Comparison of ENCODE assay signal across 27 cellular contexts in genomic region chr11:70180906-70181305, GRCh38. TPM values are rescaled to one million over a fixed set of nuclear protein-coding genes. Genes with fewer than 3 reads are reported as not detected.
DNase-seq lines count a peak whose midpoint lies in the region; ATAC-seq, FAIRE-seq and TF ChIP-seq lines count a peak whose summit lies in the region.
"Had no signal": no experiment of that assay in that cellular context is flagged by ENCODE, and none has a peak within 500 bp of the region (broad histone marks: within the 10 kb centered on the region; RNA-seq: fewer than 3 reads in every experiment).

No MANE protein-coding gene starts in this region.

- H3K27me3 ChIP-seq in right atrium auricular region (no peaks in the 10 kb centered on the region), H1 (replicated peaks in 1 of 4; ENCODE audit: control insufficient read depth in 3 of 4, extremely low read depth in 1 of 4, insufficient read depth in 3 of 4, low read length in 3 of 4) (no peaks in the 10 kb centered on the region), neuronal stem cell (ENCODE audit: control insufficient read depth in 3 of 3, insufficient read depth in 3 of 3, low read depth in 1 of 3, low read length in 3 of 3) (peaks cover 0 to 28% (median 0%) of the 10 kb centered on the region in 3 experiments)
- H3K27me3 ChIP-seq: BE2C, BLaER1 had no signal

- no peak overlapping the region for H4K91ac ChIP-seq in H1 (replicated peaks; ENCODE audit: insufficient read length, low read length)
- H4K91ac ChIP-seq in neuronal stem cell (ENCODE audit: low read depth, low read length, poor library complexity) = no peak overlapping the region

- H2AFZ ChIP-seq in H1 (ENCODE audit: low read length) (no peak overlapping the region), neuronal stem cell (ENCODE audit: low read length) (no peak overlapping the region), OCI-LY7 (ENCODE audit: low read length) (no peak overlapping the region)

- H2BK15ac ChIP-seq in H1 (ENCODE audit: low read length) (no peak overlapping the region), neuronal stem cell (ENCODE audit: low read length) (no peak overlapping the region)

- no peak overlapping the region for H2BK20ac ChIP-seq in H1 (ENCODE audit: low read length)

- H3K14ac ChIP-seq in H1 (ENCODE audit: insufficient read length) (no peak overlapping the region), neuronal stem cell (ENCODE audit: low read length) (no peak overlapping the region)

- H3K4me1 ChIP-seq in right atrium auricular region (no peaks in the 10 kb centered on the region), H1 (replicated peaks in 1 of 4; ENCODE audit: control insufficient read depth in 3 of 4, insufficient read depth in 4 of 4, low read length in 3 of 4) (no peaks in the 10 kb centered on the region), neuronal stem cell (ENCODE audit: control insufficient read depth in 2 of 2, insufficient read depth in 1 of 2, low read depth in 1 of 2, low read length in 2 of 2) (peaks cover 0 to 3% of the 10 kb centered on the region in 2 donors), OCI-LY7 (ENCODE audit: insufficient read depth, low read length, poor library complexity, severe bottlenecking) (no peaks in the 10 kb centered on the region)
- H3K4me1 ChIP-seq: BE2C had no signal

- no peak overlapping the region for H4K5ac ChIP-seq in H1 (ENCODE audit: insufficient read length, low read depth, low read length)

- no peak for ATAC-seq in Right ventricle myocardium inferior
- ATAC-seq: GM12878 had no signal

- DNase-seq in Right ventricle myocardium inferior (ENCODE audit: missing footprints) = peak; percentile 31
- DNase-seq in right atrium auricular region (ENCODE audit: low spot score) = no peak
- DNase-seq in H1 (ENCODE audit: low read depth in 1 of 2, low spot score in 2 of 2) = no peak
- no peak for DNase-seq in neuronal stem cell (ENCODE audit: low spot score)
- DNase-seq in OCI-LY7 (ENCODE audit: low spot score) = no peak
- no peak for DNase-seq in H4 (ENCODE audit: low spot score)
- DNase-seq in NCI-H748 (lab: John Stamatoyannopoulos, UW; ENCODE audit: unreplicated experiment) = no peak
- DNase-seq: 8988T; ACHN; BE2C; C1 segment of cervical spinal cord; CD4-positive, alpha-beta memory T cell; CD4-positive, CD25-positive, alpha-beta regulatory T cell; CD8-positive, alpha-beta memory T cell; COR-L47; DMS 273 treated with DMSO at 0.1 percent for 48 hours; DMS153; DMS53; DMS79; DND-41; EL; GDM1 had no signal

- 95% methylated on average over 11 of the region's 11 CpGs; no CpG with 5 or more reads in 1 of the 2 experiments for WGBS in H1 (ENCODE audit: extremely low coverage in 1 of 2, insufficient coverage in 1 of 2, insufficient read length in 1 of 2, insufficient replicate concordance in 2 of 2, low coverage in 1 of 2, low lambda C conversion rate in 2 of 2, missing lambda C conversion rate in 1 of 2), 2 experiments
- WGBS in neuronal stem cell (ENCODE audit: extremely low coverage in 2 of 2, insufficient read length in 2 of 2, insufficient replicate concordance in 1 of 2), 2 donors = no CpG with 5 or more reads among the region's 11 CpGs

- H3K4me3 ChIP-seq in right atrium auricular region = no peak overlapping the region
- no peak overlapping the region for H3K4me3 ChIP-seq in H1 (ENCODE audit: extremely low read depth in 1 of 4, insufficient read depth in 2 of 4, low read depth in 3 of 4, low read length in 4 of 4)
- no peak overlapping the region for H3K4me3 ChIP-seq in neuronal stem cell (ENCODE audit: low read length in 2 of 2)
- H3K4me3 ChIP-seq in OCI-LY7 (ENCODE audit: low read depth, low read length, poor library complexity, severe bottlenecking) = no peak overlapping the region
- H3K4me3 ChIP-seq: BLaER1, GM12878 had no signal

- CTCF ChIA-PET in H1 (lab: Charles Lee; ENCODE audit: partially characterized antibody) = interaction anchor here (0.6 to 3.7 kb wide), 7 partner anchors 16 to 1909 kb away, joined by 3 to 25 read pairs (median 5); partner anchors contain the start of gene C11orf24
- CTCF ChIA-PET in OCI-LY7 (lab: Charles Lee; ENCODE audit: unreplicated experiment) = no interaction called here

- H2BK5ac ChIP-seq in H1 (ENCODE audit: low read depth, low read length) (no peak overlapping the region), neuronal stem cell (ENCODE audit: low read length) (no peak overlapping the region)

- H2BK12ac ChIP-seq in H1 (ENCODE audit: low read depth, low read length) = no peak overlapping the region
- peak overlapping the region; percentile 76 for H2BK12ac ChIP-seq in neuronal stem cell (ENCODE audit: low read length)

- no TSS peak for BruUV-seq in OCI-LY7 (replicated peaks; lab: Mats Ljungman, UMichigan)

- H3K4ac ChIP-seq in H1 (replicated peaks; ENCODE audit: insufficient read length, low read depth, low read length) (no peak overlapping the region), neuronal stem cell (ENCODE audit: low read length) (peak overlapping the region; percentile 85)

- no peak for TF ChIP-seq EP300 in H1 (IDR thresholded peaks at IDR 0.05; ENCODE audit: borderline replicate concordance in 1 of 2, low read depth in 2 of 2, low read length in 2 of 2)

- H4K20me1 ChIP-seq in H1 (replicated peaks in 1 of 2; ENCODE audit: control insufficient read depth in 1 of 2, insufficient read depth in 2 of 2, low read length in 2 of 2) (no peaks in the 10 kb centered on the region), OCI-LY7 (ENCODE audit: insufficient read depth, low read length) (no peaks in the 10 kb centered on the region)
- H4K20me1 ChIP-seq: BLaER1 had no signal

- no peaks in the 10 kb centered on the region for H3K36me3 ChIP-seq in right atrium auricular region
- no peaks in the 10 kb centered on the region for H3K36me3 ChIP-seq in H1 (ENCODE audit: control insufficient read depth in 2 of 4, insufficient read depth in 4 of 4, low read length in 3 of 4)
- no peaks in the 10 kb centered on the region for H3K36me3 ChIP-seq in neuronal stem cell (replicated peaks in 1 of 2; ENCODE audit: control insufficient read depth in 2 of 2, insufficient read depth in 2 of 2, low read length in 2 of 2)
- no peaks in the 10 kb centered on the region for H3K36me3 ChIP-seq in OCI-LY7 (ENCODE audit: insufficient read depth, low read length)
- H3K36me3 ChIP-seq: BE2C, BLaER1 had no signal

- H3K23me2 ChIP-seq in H1 (ENCODE audit: low read depth, low read length) = no peaks in the 10 kb centered on the region

- no peak for TF ChIP-seq POLR2A in H1 (IDR thresholded peaks at IDR 0.05; ENCODE audit: control extremely low read depth in 1 of 2, low read depth in 2 of 2, low read length in 2 of 2)

- H3K9me3 ChIP-seq in right atrium auricular region (no peaks in the 10 kb centered on the region), H1 (ENCODE audit: insufficient read depth in 2 of 2, low read depth in 1 of 2, low read length in 1 of 2) (no peaks in the 10 kb centered on the region), neuronal stem cell (replicated peaks in 1 of 2; ENCODE audit: control insufficient read depth in 2 of 2, insufficient read depth in 1 of 2, low read depth in 1 of 2, low read length in 2 of 2) (no peaks in the 10 kb centered on the region), OCI-LY7 (ENCODE audit: low read length) (no peaks in the 10 kb centered on the region)
- H3K9me3 ChIP-seq: BE2C, BLaER1 had no signal

- H2AK5ac ChIP-seq in H1 (ENCODE audit: low read depth, low read length) (no peak overlapping the region), neuronal stem cell (ENCODE audit: low read depth, low read length) (peak overlapping the region; percentile 41)

- H4K8ac ChIP-seq in H1 (ENCODE audit: extremely low read depth, insufficient read depth, low read length) (peak overlapping the region; percentile 29; the same call in 1 of the 2 replicates), neuronal stem cell (ENCODE audit: low read depth, low read length) (no peak overlapping the region)

- TF ChIP-seq RAD21 in H1 (IDR thresholded peaks at IDR 0.05 in 1 of 2, conservative IDR thresholded peaks at IDR 0.05 in 1 of 2; ENCODE audit: low read depth in 2 of 2, low read length in 2 of 2) = no peak

- POLR2A ChIA-PET in H1 (lab: Charles Lee; ENCODE audit: partially characterized antibody) = interaction anchor here (0.7 kb wide), 2 partner anchors 11 to 86 kb away, joined by 3 to 4 read pairs; no protein-coding TSS in a partner anchor
- POLR2A ChIA-PET in OCI-LY7 (lab: Charles Lee) = no interaction called here

- FAIRE-seq in H1 (lab: Jason Lieb, UNC) = no peak
- FAIRE-seq: A204.1, GM12878, GM12892, GM18507 had no signal

- H3K18ac ChIP-seq in H1 (ENCODE audit: extremely low read depth, low read length) (no peak overlapping the region; the same call in 1 of the 2 replicates), neuronal stem cell (ENCODE audit: low read length) (peak overlapping the region; percentile 86)

- H3K79me2 ChIP-seq in H1 (ENCODE audit: control insufficient read depth in 1 of 2, insufficient read depth in 2 of 2, low read length in 2 of 2) (no peaks in the 10 kb centered on the region), OCI-LY7 (ENCODE audit: insufficient read depth, low read depth, low read length) (no peaks in the 10 kb centered on the region)

- no peaks in the 10 kb centered on the region for H3K9me2 ChIP-seq in OCI-LY7 (ENCODE audit: insufficient read depth, low read length)

- TF ChIP-seq CTCF in right atrium auricular region (IDR thresholded peaks at IDR 0.05) (no peak), H1 (IDR thresholded peaks at IDR 0.05; ENCODE audit: control extremely low read depth in 1 of 3, insufficient read depth in 1 of 3, low read depth in 1 of 3, low read length in 3 of 3) (no peak), OCI-LY7 (conservative IDR thresholded peaks at IDR 0.05; ENCODE audit: low read length) (no peak)

- H3K23ac ChIP-seq in H1 (ENCODE audit: insufficient read length) (no peak overlapping the region), neuronal stem cell (ENCODE audit: low read depth, low read length, poor library complexity) (peak overlapping the region; percentile 1)

- H3K9ac ChIP-seq in H1 (replicated peaks in 1 of 4; ENCODE audit: extremely low read depth in 1 of 4, low read depth in 3 of 4, low read length in 3 of 4) = no peak overlapping the region
- H3K9ac ChIP-seq in neuronal stem cell (ENCODE audit: low read depth, low read length, poor library complexity) = no peak overlapping the region
- H3K9ac ChIP-seq: BLaER1 had no signal

- H2BK120ac ChIP-seq in H1 (replicated peaks; ENCODE audit: low read depth, low read length) (no peak overlapping the region), neuronal stem cell (ENCODE audit: low read depth, low read length) (no peak overlapping the region)

- intact Hi-C loops in Right ventricle myocardium inferior (cut with DNase I) = no loop called here
- intact Hi-C loops in OCI-LY7 (cut with micrococcal nuclease; ENCODE audit: unreplicated experiment) = no loop called here

- no peak overlapping the region for H3K56ac ChIP-seq in H1 (replicated peaks; ENCODE audit: insufficient read length, low read depth, low read length)

- no peak overlapping the region; a peak in 1 of 4 replicates for H3K4me2 ChIP-seq in H1 (ENCODE audit: insufficient read depth in 1 of 2, low read depth in 2 of 2, low read length in 2 of 2)
- H3K4me2 ChIP-seq in neuronal stem cell (ENCODE audit: insufficient read depth, low read length, poor library complexity, severe bottlenecking) = no peak overlapping the region
- no peak overlapping the region for H3K4me2 ChIP-seq in OCI-LY7 (ENCODE audit: low read length)
- H3K4me2 ChIP-seq: BLaER1 had no signal

- H3K79me1 ChIP-seq in H1 (ENCODE audit: low read depth, low read length) (no peaks in the 10 kb centered on the region), neuronal stem cell (ENCODE audit: low read depth, low read length) (no peaks in the 10 kb centered on the region)

- H3K27ac ChIP-seq in right atrium auricular region (no peak overlapping the region), H1 (ENCODE audit: low read depth, low read length) (no peak overlapping the region), neuronal stem cell (replicated peaks; ENCODE audit: low read length) (no peak overlapping the region), OCI-LY7 (ENCODE audit: low read depth, low read length, poor library complexity, severe bottlenecking) (no peak overlapping the region)
- H3K27ac ChIP-seq: BLaER1 had no signal

RNA-seq across cellular contexts. Expression of gene FADD, which starts 22.2 kb away (rescaled TPM):
- total RNA-seq in Right ventricle myocardium inferior (12.8 TPM), right atrium auricular region (10 to 100 TPM in 1 of 2 donors, 1 to 10 TPM in 1; 7.1 to 11.1 TPM), OCI-LY7 (2022) (26.7 and 32.9 TPM in 2 replicates)
- 43.8 and 43.9 TPM in 2 replicates for total RNA-seq in H1 (2021; fragmentation: NEBNext Ultra II Directional; extraction: Animal tissue kit (Norgen Biotek cat#: 25700))
- 29.0 and 37.4 TPM in 2 replicates for polyA plus RNA-seq in H1 (2011; rRNA removed)
- polyA plus RNA-seq in H1 (2011; cell fraction: cytosol; rRNA removed) = 40.3 TPM
- 31.3 TPM for polyA plus RNA-seq in H1 (2011; cell fraction: nucleus; rRNA removed)
- polyA plus RNA-seq in H1 (2012, experiment 1 of 2) = 34.2 to 40.6 TPM (median 39.4 TPM) in 4 replicates
- 42.8 TPM for polyA plus RNA-seq in H1 (2012, experiment 2 of 2)
- 36.2 TPM for polyA plus RNA-seq in H1 (2013, experiment 1 of 2)
- 35.3 TPM for polyA plus RNA-seq in H1 (2013, experiment 2 of 2)
- 33.9 and 44.7 TPM in 2 replicates for polyA minus RNA-seq in H1 (2011; rRNA and poly(A)+ RNA removed)
- polyA minus RNA-seq in H1 (2011; cell fraction: cytosol; rRNA and poly(A)+ RNA removed) = 25.3 TPM
- polyA minus RNA-seq in H1 (2011; cell fraction: nucleus; rRNA and poly(A)+ RNA removed) = 22.5 TPM
- 18.3 TPM for polyA plus RNA-seq in neuronal stem cell (2013, experiment 1 of 2)
- polyA plus RNA-seq in neuronal stem cell (2013, experiment 2 of 2) = 18.4 TPM
- 27.5 and 34.1 TPM in 2 replicates for total RNA-seq in OCI-LY7 (2014; rRNA removed; shearing (Covaris generic))
- total RNA-seq in H4 (2014; rRNA removed; shearing (Covaris generic)) = 23.2 and 35.2 TPM in 2 replicates
